Comparison of ENCODE assay signal across 19 cellular contexts in genomic region chr19:19649159-19649558, GRCh38. TPM values are rescaled to one million over a fixed set of nuclear protein-coding genes. Genes with fewer than 3 reads are reported as not detected.
DNase-seq lines count a peak whose midpoint lies in the region; ATAC-seq, FAIRE-seq and TF ChIP-seq lines count a peak whose summit lies in the region.
"Had no signal": no experiment of that assay in that cellular context is flagged by ENCODE, and none has a peak within 500 bp of the region (broad histone marks: within the 10 kb centered on the region; RNA-seq: fewer than 3 reads in every experiment).

No MANE protein-coding gene starts in this region.

- H3K27ac ChIP-seq in GM23248: no peak overlapping the region
- no peak overlapping the region for H3K27ac ChIP-seq in osteoblast (ENCODE audit: low read depth, low read length)
- H3K27ac ChIP-seq: BLaER1, KMS-11 had no signal

- no peak for FAIRE-seq in D721Med (lab: Jason Lieb, UNC)
- FAIRE-seq: GM12892, H1 had no signal

- H3K9me3 ChIP-seq in GM23248 (ENCODE audit: low read depth): no peaks in the 10 kb centered on the region
- H3K9me3 ChIP-seq in osteoblast (ENCODE audit: low read depth, low read length): no peaks in the 10 kb centered on the region
- H3K9me3 ChIP-seq: BLaER1 had no signal

- no peak for ATAC-seq in activated T-cell treated with anti-CD3 and anti-CD28 coated beads, Interleukin-2, amount 50 U/mL, for 72 hours (replicated peaks in 1 of 2)
- ATAC-seq: Right ventricle myocardium inferior had no signal

- no peak overlapping the region for H3K4me3 Mint-ChIP-seq in activated T-cell treated with anti-CD3 and anti-CD28 coated beads, Interleukin-2, amount 50 U/mL, for 24 hours
- no peak overlapping the region for H3K4me3 Mint-ChIP-seq in activated T-cell treated with anti-CD3 and anti-CD28 coated beads, Interleukin-2, amount 50 U/mL, for 72 hours
- H3K4me3 Mint-ChIP-seq in activated naive CD8-positive, alpha-beta T cell: no peak overlapping the region
- H3K4me3 Mint-ChIP-seq: HFFc6 had no signal

- H3K4me1 ChIP-seq in GM23248 (ENCODE audit: insufficient read depth): no peaks in the 10 kb centered on the region
- H3K4me1 ChIP-seq in osteoblast (ENCODE audit: insufficient read depth, low read length): no peaks in the 10 kb centered on the region
- H3K4me1 ChIP-seq: BLaER1 had no signal

- peaks cover 94% of the 10 kb centered on the region for H3K36me3 Mint-ChIP-seq in activated T-cell treated with anti-CD3 and anti-CD28 coated beads, Interleukin-2, amount 50 U/mL, for 24 hours (ENCODE audit: low read depth)
- H3K36me3 Mint-ChIP-seq in activated T-cell treated with anti-CD3 and anti-CD28 coated beads, Interleukin-2, amount 50 U/mL, for 72 hours (ENCODE audit: insufficient read depth in 2 of 2): peaks cover 6 to 15% of the 10 kb centered on the region in 2 donors
- H3K36me3 Mint-ChIP-seq in activated naive CD8-positive, alpha-beta T cell: peaks cover 2% of the 10 kb centered on the region

- TF ChIP-seq CTCF in osteoblast (IDR thresholded peaks at IDR 0.05; ENCODE audit: extremely low read depth, low read depth, low read length) (no peak), D721Med (IDR thresholded peaks at IDR 0.05; ENCODE audit: insufficient read depth, missing control alignments) (no peak)

- no peaks in the 10 kb centered on the region for H4K20me1 ChIP-seq in GM23248 (ENCODE audit: insufficient read depth)
- H4K20me1 ChIP-seq in osteoblast (ENCODE audit: insufficient read depth, low read length): peaks cover 4% of the 10 kb centered on the region

- H3K9me3 Mint-ChIP-seq in activated T-cell treated with anti-CD3 and anti-CD28 coated beads, Interleukin-2, amount 50 U/mL, for 24 hours: no peaks in the 10 kb centered on the region
- no peaks in the 10 kb centered on the region for H3K9me3 Mint-ChIP-seq in activated T-cell treated with anti-CD3 and anti-CD28 coated beads, Interleukin-2, amount 50 U/mL, for 72 hours
- no peaks in the 10 kb centered on the region for H3K9me3 Mint-ChIP-seq in activated naive CD8-positive, alpha-beta T cell (ENCODE audit: low read depth)
- H3K9me3 Mint-ChIP-seq: HFFc6 had no signal

- no peak overlapping the region for H3K4me3 ChIP-seq in GM23248
- no peak overlapping the region for H3K4me3 ChIP-seq in osteoblast (ENCODE audit: insufficient read depth, low read length)
- H3K4me3 ChIP-seq: BLaER1 had no signal

- H3K27me3 ChIP-seq in GM23248 (replicated peaks; ENCODE audit: insufficient read depth) (no peaks in the 10 kb centered on the region), osteoblast (ENCODE audit: insufficient read depth, low read length) (no peaks in the 10 kb centered on the region)
- H3K27me3 ChIP-seq: BLaER1 had no signal

- peaks cover 2% of the 10 kb centered on the region for H3K4me1 Mint-ChIP-seq in activated T-cell treated with anti-CD3 and anti-CD28 coated beads, Interleukin-2, amount 50 U/mL, for 24 hours (ENCODE audit: low read depth)
- peaks cover 4% of the 10 kb centered on the region for H3K4me1 Mint-ChIP-seq in activated T-cell treated with anti-CD3 and anti-CD28 coated beads, Interleukin-2, amount 50 U/mL, for 72 hours (ENCODE audit: low read depth)
- H3K4me1 Mint-ChIP-seq in activated naive CD8-positive, alpha-beta T cell (ENCODE audit: low read depth): no peaks in the 10 kb centered on the region

- peaks cover 5% of the 10 kb centered on the region for H3F3A ChIP-seq in GM23248 (ENCODE audit: insufficient read depth)

- H3K9ac ChIP-seq in GM23248: no peak overlapping the region
- H3K9ac ChIP-seq: BLaER1, KMS-11 had no signal

- peak overlapping the region; percentile 55 for H3K27ac Mint-ChIP-seq in activated T-cell treated with anti-CD3 and anti-CD28 coated beads, Interleukin-2, amount 50 U/mL, for 24 hours
- H3K27ac Mint-ChIP-seq in activated T-cell treated with anti-CD3 and anti-CD28 coated beads, Interleukin-2, amount 50 U/mL, for 72 hours: no peak overlapping the region
- peak overlapping the region; percentile 36 for H3K27ac Mint-ChIP-seq in activated naive CD8-positive, alpha-beta T cell
- H3K27ac Mint-ChIP-seq: HFFc6 had no signal

- H2AFZ ChIP-seq in GM23248: no peak overlapping the region
- H2AFZ ChIP-seq in osteoblast (ENCODE audit: low read length): no peak overlapping the region

- 86 to 87% methylated on average over 6 of the region's 6 CpGs for WGBS in GM23248 (ENCODE audit: low coverage in 1 of 2, low lambda C conversion rate in 2 of 2, missing lambda C conversion rate in 2 of 2), 2 experiments

- no peaks in the 10 kb centered on the region for H3K9me2 ChIP-seq in GM23248 (ENCODE audit: insufficient read depth)

- no peaks in the 10 kb centered on the region for H3K27me3 Mint-ChIP-seq in activated T-cell treated with anti-CD3 and anti-CD28 coated beads, Interleukin-2, amount 50 U/mL, for 24 hours
- H3K27me3 Mint-ChIP-seq in activated T-cell treated with anti-CD3 and anti-CD28 coated beads, Interleukin-2, amount 50 U/mL, for 72 hours (ENCODE audit: low read depth): no peaks in the 10 kb centered on the region
- H3K27me3 Mint-ChIP-seq in activated naive CD8-positive, alpha-beta T cell: no peaks in the 10 kb centered on the region

- H3K36me3 ChIP-seq in GM23248 (ENCODE audit: low read depth) (no peaks in the 10 kb centered on the region; the same call in 1 of the 2 replicates), osteoblast (ENCODE audit: insufficient read depth, low read length) (peaks cover 66% of the 10 kb centered on the region)

- H3K4me2 ChIP-seq in GM23248 (ENCODE audit: unreplicated experiment) (no peak overlapping the region), osteoblast (ENCODE audit: insufficient read depth, low read length) (no peak overlapping the region)
- H3K4me2 ChIP-seq: BLaER1, KMS-11 had no signal

- H3K79me2 ChIP-seq in GM23248 (ENCODE audit: insufficient read depth): no peaks in the 10 kb centered on the region
- H3K79me2 ChIP-seq in osteoblast (ENCODE audit: insufficient read depth, low read length): no peaks in the 10 kb centered on the region

- DNase-seq in activated T-cell treated with anti-CD3 and anti-CD28 coated beads, Interleukin-2, amount 50 U/mL, for 24 hours: no peak
- DNase-seq in activated T-cell treated with anti-CD3 and anti-CD28 coated beads, Interleukin-2, amount 50 U/mL, for 72 hours: no peak
- DNase-seq in GM23248 (peak; percentile 33), osteoblast (ENCODE audit: insufficient read length, low spot score, missing footprints) (peak; percentile 78), D721Med (ENCODE audit: insufficient read length, low spot score) (no peak), amniotic stem cell (lab: John Stamatoyannopoulos, UW) (no peak), RPMI8226 (no peak)
- DNase-seq: HFFc6, NCI-H1048, NCI-H146, NCI-H2081, NCI-H510A, NCI-H82 had no signal

- in situ Hi-C loops in GM23248 (cut with MboI): no loop called here

RNA-seq across cellular contexts. Expression of gene GMIP, which starts 5.7 kb away (rescaled TPM):
- 10 to 100 TPM; 96.4 to 99.8 TPM for total RNA-seq in activated T-cell treated with anti-CD3 and anti-CD28 coated beads, Interleukin-2, amount 50 U/mL, for 72 hours
- 2.9 and 5.0 TPM in 2 replicates for total RNA-seq in GM23248 (2014; rRNA removed; shearing (Covaris generic))
- polyA plus RNA-seq in GM23248 (2016; fragmentation: Nextera tagmentation; extraction: Ambion mirVana): 3.0 and 3.1 TPM in 2 replicates
- total RNA-seq in osteoblast: 4.7 and 6.5 TPM in 2 replicates

RNA-seq across cellular contexts. Expression of gene ATP13A1, which starts 14.3 kb away (rescaled TPM):
- 10 to 100 TPM; 48.8 to 65.4 TPM for total RNA-seq in activated T-cell treated with anti-CD3 and anti-CD28 coated beads, Interleukin-2, amount 50 U/mL, for 72 hours
- total RNA-seq in GM23248 (2014; rRNA removed; shearing (Covaris generic)): 86.6 and 101 TPM in 2 replicates
- 42.3 TPM in 2 replicates for polyA plus RNA-seq in GM23248 (2016; fragmentation: Nextera tagmentation; extraction: Ambion mirVana)
- 43.3 and 65.9 TPM in 2 replicates for total RNA-seq in osteoblast

RNA-seq across cellular contexts. Expression of gene ZNF101, which starts 19.5 kb away (rescaled TPM):
- total RNA-seq in activated T-cell treated with anti-CD3 and anti-CD28 coated beads, Interleukin-2, amount 50 U/mL, for 72 hours: 10 to 100 TPM; 67.1 to 77.2 TPM
- 3.7 and 11.4 TPM in 2 replicates for total RNA-seq in GM23248 (2014; rRNA removed; shearing (Covaris generic))
- polyA plus RNA-seq in GM23248 (2016; fragmentation: Nextera tagmentation; extraction: Ambion mirVana): 3.7 and 4.5 TPM in 2 replicates
- 7.2 and 9.4 TPM in 2 replicates for total RNA-seq in osteoblast

RNA-seq across cellular contexts. Expression of gene LPAR2, which starts 21.1 kb away (rescaled TPM):
- total RNA-seq in activated T-cell treated with anti-CD3 and anti-CD28 coated beads, Interleukin-2, amount 50 U/mL, for 72 hours: 10 to 100 TPM; 72.8 to 82.2 TPM
- 0.13 and 1.8 TPM in 2 replicates for total RNA-seq in GM23248 (2014; rRNA removed; shearing (Covaris generic))
- polyA plus RNA-seq in GM23248 (2016; fragmentation: Nextera tagmentation; extraction: Ambion mirVana): 0.72 and 1.3 TPM in 2 replicates
- 0.72 and 0.88 TPM in 2 replicates for total RNA-seq in osteoblast

RNA-seq across cellular contexts. Expression of gene PBX4, which starts 30.7 kb away (rescaled TPM):
- 10 to 100 TPM; 28.3 to 56.8 TPM for total RNA-seq in activated T-cell treated with anti-CD3 and anti-CD28 coated beads, Interleukin-2, amount 50 U/mL, for 72 hours
- 0.32 TPM in 1 of 2 replicates, not detected in the other for total RNA-seq in GM23248 (2014; rRNA removed; shearing (Covaris generic))
- polyA plus RNA-seq in GM23248 (2016; fragmentation: Nextera tagmentation; extraction: Ambion mirVana): 0.63 and 0.71 TPM in 2 replicates
- total RNA-seq in osteoblast: 0.36 and 0.88 TPM in 2 replicates
- total RNA-seq: Right ventricle myocardium inferior had no signal

Comparison
In these comparisons a context has a peak if more than half of its experiments do, and no peak if none do; other contexts are left out.
1. DNase-seq: peak in GM23248 (single experiment) and osteoblast (single experiment); none in activated T-cell treated with anti-CD3 and anti-CD28 coated beads, Interleukin-2, amount 50 U/mL, for 24 hours (single experiment), activated T-cell treated with anti-CD3 and anti-CD28 coated beads, Interleukin-2, amount 50 U/mL, for 72 hours (0 of 2), D721Med (single experiment), amniotic stem cell (single experiment) and RPMI8226 (single experiment).
2. RNA of gene GMIP, which starts 5.7 kb away (total RNA-seq): 96.4 to 99.8 TPM in activated T-cell treated with anti-CD3 and anti-CD28 coated beads, Interleukin-2, amount 50 U/mL, for 72 hours; 4.7 to 6.5 TPM in osteoblast and 2.9 to 5.0 TPM in GM23248; every median in the first group is over 10 times any median in the second.